Comparison of ENCODE assay signal across 16 cellular contexts in the genomic region with DNA sequence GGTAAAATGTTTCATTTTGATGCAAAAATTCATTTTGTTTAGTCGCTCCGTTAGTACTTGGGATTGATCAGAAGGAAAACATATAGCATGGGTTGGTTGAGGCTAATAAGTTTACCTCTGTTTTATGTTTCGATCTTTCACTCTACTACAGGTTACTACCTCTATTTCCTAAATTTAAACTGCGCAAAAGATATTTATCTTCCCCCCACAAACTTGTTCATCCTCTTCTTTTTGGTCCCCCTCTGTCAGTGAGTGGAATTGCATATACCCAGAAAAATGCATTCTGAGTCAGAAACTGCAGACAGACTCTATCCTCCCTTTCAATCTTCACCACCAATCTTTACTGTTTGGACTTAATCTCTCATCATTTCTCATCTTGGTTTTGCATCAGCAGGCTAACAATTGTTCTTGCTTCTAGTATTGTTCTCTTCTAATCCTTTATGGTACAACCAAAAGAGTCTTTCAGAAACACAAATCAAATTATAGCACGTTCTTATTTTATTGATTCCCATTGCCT.
DNase-seq lines count a peak whose midpoint lies in the region; ATAC-seq and TF ChIP-seq lines count a peak whose summit lies in the region.
"Had no signal": no experiment of that assay in that cellular context is flagged by ENCODE, and none has a peak within 500 bp of the region (broad histone marks: within the 10 kb centered on the region; RNA-seq: fewer than 3 reads in every experiment).

No MANE protein-coding gene starts in this region.

- intact Hi-C loops in head of caudate nucleus (cut with DNase I): no loop called here
- intact Hi-C loops in lower lobe of right lung (cut with DNase I): no loop called here

- no peak overlapping the region for H3K4me3 Mint-ChIP-seq in neural progenitor cell

- ATAC-seq in RWPE2 (ENCODE audit: low read depth) (no peak), lower lobe of right lung (no peak), GM19035 (IDR thresholded peaks at IDR 0.05; ENCODE audit: unreplicated experiment) (no peak)
- ATAC-seq: stimulated activated naive CD8-positive, alpha-beta T cell treated with anti-CD3 and anti-CD28 coated beads, Interleukin-15, Interleukin-2, amounts not matched to agents 100 U/mL and 50 U/mL, for 24 hours had no signal

- no peak overlapping the region for H3K4me2 ChIP-seq in neural progenitor cell

- no peaks in the 10 kb centered on the region for H3F3A ChIP-seq in neural progenitor cell (ENCODE audit: low read depth)

- no peaks in the 10 kb centered on the region for H3K27me3 Mint-ChIP-seq in neural progenitor cell (ENCODE audit: insufficient read depth, low read depth)

- no peak overlapping the region for H3K4me3 ChIP-seq in RWPE2 (ENCODE audit: severe bottlenecking)
- H3K4me3 ChIP-seq in epithelial cell of esophagus (ENCODE audit: low read length): no peak overlapping the region
- H3K4me3 ChIP-seq in neural progenitor cell: no peak overlapping the region
- H3K4me3 ChIP-seq in lower lobe of right lung: no peak overlapping the region
- H3K4me3 ChIP-seq: heart left ventricle, spleen had no signal

- no peaks in the 10 kb centered on the region for H3K36me3 ChIP-seq in RWPE2 (ENCODE audit: low read depth)
- H3K36me3 ChIP-seq in neural progenitor cell: no peaks in the 10 kb centered on the region
- no peaks in the 10 kb centered on the region for H3K36me3 ChIP-seq in lower lobe of right lung
- H3K36me3 ChIP-seq: BE2C, heart left ventricle, spleen had no signal

- no peak overlapping the region for H3K27ac Mint-ChIP-seq in neural progenitor cell

- H3K9me3 ChIP-seq in RWPE2 (ENCODE audit: severe bottlenecking) (peaks cover 5% of the 10 kb centered on the region), neural progenitor cell (ENCODE audit: low read depth) (peaks cover 5% of the 10 kb centered on the region), lower lobe of right lung (no peaks in the 10 kb centered on the region)
- H3K9me3 ChIP-seq: BE2C had no signal

- peaks cover 5% of the 10 kb centered on the region for H3K9me3 Mint-ChIP-seq in neural progenitor cell

- H3K4me1 ChIP-seq in RWPE2 (ENCODE audit: insufficient read depth, poor library complexity, severe bottlenecking) (peaks cover 13% of the 10 kb centered on the region), neural progenitor cell (no peaks in the 10 kb centered on the region), lower lobe of right lung (no peaks in the 10 kb centered on the region)
- H3K4me1 ChIP-seq: BE2C, heart left ventricle, spleen had no signal

- no peaks in the 10 kb centered on the region for H3K4me1 Mint-ChIP-seq in neural progenitor cell

- no peak for TF ChIP-seq CTCF in RWPE2 (IDR thresholded peaks at IDR 0.05; ENCODE audit: poor library complexity, severe bottlenecking)
- no peak for TF ChIP-seq CTCF in epithelial cell of esophagus (IDR thresholded peaks at IDR 0.05; ENCODE audit: insufficient read depth, low read depth, low read length, missing control alignments)
- TF ChIP-seq CTCF in neural progenitor cell (IDR thresholded peaks at IDR 0.05): peak; percentile 17
- TF ChIP-seq CTCF in lower lobe of right lung (IDR thresholded peaks at IDR 0.05): no peak

- no peaks in the 10 kb centered on the region for H4K20me1 ChIP-seq in neural progenitor cell (ENCODE audit: low read depth)

- H2AFZ ChIP-seq in neural progenitor cell (replicated peaks): no peak overlapping the region

- H3K27me3 ChIP-seq in RWPE2 (ENCODE audit: insufficient read depth, poor library complexity, severe bottlenecking): no peaks in the 10 kb centered on the region
- no peaks in the 10 kb centered on the region for H3K27me3 ChIP-seq in neural progenitor cell
- H3K27me3 ChIP-seq in lower lobe of right lung (ENCODE audit: low read depth): no peaks in the 10 kb centered on the region
- H3K27me3 ChIP-seq: BE2C, heart left ventricle, spleen had no signal

- no peaks in the 10 kb centered on the region for H3K36me3 Mint-ChIP-seq in neural progenitor cell

- no peaks in the 10 kb centered on the region for H3K79me2 ChIP-seq in neural progenitor cell (ENCODE audit: low read depth)

- H3K27ac ChIP-seq in RWPE2 (ENCODE audit: poor library complexity, severe bottlenecking) (peak overlapping the region; percentile 74), neural progenitor cell (no peak overlapping the region), lower lobe of right lung (no peak overlapping the region)
- H3K27ac ChIP-seq: heart left ventricle, spleen had no signal

- H3K9ac ChIP-seq in neural progenitor cell: no peak overlapping the region

- peak; percentile 69 for DNase-seq in ELR (ENCODE audit: low read depth)
- DNase-seq in RWPE2 (ENCODE audit: low spot score): no peak
- DNase-seq in epithelial cell of esophagus (ENCODE audit: low read depth): peak; percentile 12
- DNase-seq in neural progenitor cell (ENCODE audit: low spot score): no peak
- no peak for DNase-seq in DMS114 treated with DMSO at 0.1 percent for 48 hours (lab: John Stamatoyannopoulos, UW; ENCODE audit: unreplicated experiment)
- no peak for DNase-seq in head of caudate nucleus
- no peak for DNase-seq in lower lobe of right lung
- DNase-seq: activated gamma-delta T cell treated with Interleukin-2 at 50 U/mL for 16 hours; BE2C; DMS153; heart left ventricle; NCI-H187; NCI-H524 treated with DMSO at 0.1 percent for 48 hours; spleen; stimulated activated naive CD8-positive, alpha-beta T cell treated with anti-CD3 and anti-CD28 coated beads, Interleukin-15, Interleukin-2, amounts not matched to agents 100 U/mL and 50 U/mL, for 24 hours had no signal

Comparison
In these comparisons a context has a peak if more than half of its experiments do, and no peak if none do; other contexts are left out.
1. DNase-seq: peak in ELR (single experiment) and epithelial cell of esophagus (single experiment); none in RWPE2 (single experiment), neural progenitor cell (single experiment), DMS114 treated with DMSO at 0.1 percent for 48 hours (single experiment), head of caudate nucleus (0 of 42) and lower lobe of right lung (single experiment).